In genomic region chr20:16885746-16886145, GRCh38 we compare ENCODE assay signal across 28 cellular contexts.
"Had no signal": no experiment of that assay in that cellular context is flagged by ENCODE, and none has a peak within 500 bp of the region (broad histone marks: within the 10 kb centered on the region; RNA-seq: fewer than 3 reads in every experiment).

No MANE protein-coding gene starts in this region.

- ATAC-seq: stimulated activated effector memory CD8-positive, alpha-beta T cell treated with anti-CD3 and anti-CD28 coated beads, Interleukin-12 subunit alpha, Interleukin-12 subunit beta, amount 100 ng/mL, for 72 hours; stimulated activated memory B cell treated with anti-CD40 and anti-IgM and Interleukin-4, amounts not matched to agents 10 μg/mL and 1 μg/mL and 100 μg/mL, for 72 hours; stimulated activated naive B cell treated with anti-CD40 and anti-IgM and Interleukin-4, amounts not matched to agents 10 μg/mL and 1 μg/mL and 100 μg/mL, for 72 hours; stimulated activated naive CD8-positive, alpha-beta T cell treated with anti-CD3 and anti-CD28 coated beads, Interleukin-15, amount 100 ng/mL, for 72 hours; stimulated activated naive CD8-positive, alpha-beta T cell treated with anti-CD3 and anti-CD28 coated beads, Interleukin-15, Interleukin-2, amounts not matched to agents 100 U/mL and 50 U/mL, for 24 hours had no signal

- H3K4me3 ChIP-seq: suprapubic skin, testis, thoracic aorta, thyroid gland, tibial artery, tibial nerve, transverse colon, upper lobe of left lung, upper lobe of right lung, uterus, vagina had no signal

- H3K9me3 ChIP-seq: suprapubic skin, testis, thoracic aorta, thyroid gland, transverse colon, upper lobe of right lung, uterus, vagina had no signal

- H3K36me3 ChIP-seq: suprapubic skin, thoracic aorta, thyroid gland, tibial artery, tibial nerve, transverse colon, upper lobe of left lung, upper lobe of right lung, uterus, vagina had no signal

- H3K27me3 Mint-ChIP-seq: stimulated activated naive CD8-positive, alpha-beta T cell treated with anti-CD3 and anti-CD28 coated beads, Interleukin-15, amount 100 ng/mL, for 72 hours had no signal

- H3K27ac Mint-ChIP-seq: stimulated activated effector memory CD8-positive, alpha-beta T cell treated with anti-CD3 and anti-CD28 coated beads, Interleukin-12 subunit alpha, Interleukin-12 subunit beta, amount 100 ng/mL, for 72 hours; stimulated activated memory B cell treated with anti-CD40 and anti-IgM and Interleukin-4, amounts not matched to agents 10 μg/mL and 1 μg/mL and 100 μg/mL, for 72 hours; stimulated activated naive B cell treated with anti-CD40 and anti-IgM and Interleukin-4, amounts not matched to agents 10 μg/mL and 1 μg/mL and 100 μg/mL, for 72 hours; stimulated activated naive CD8-positive, alpha-beta T cell treated with anti-CD3 and anti-CD28 coated beads, Interleukin-15, Interleukin-2, amounts not matched to agents 100 ng/mL and 50 ng/mL, for 24 hours; type B pancreatic cell had no signal

- H3K4me1 ChIP-seq: suprapubic skin, testis, thyroid gland, tibial artery, tibial nerve, transverse colon, upper lobe of left lung, upper lobe of right lung, uterus, vagina had no signal

- H3K27me3 ChIP-seq: suprapubic skin, testis, thyroid gland, tibial artery, tibial nerve, transverse colon, upper lobe of left lung, upper lobe of right lung, uterus, vagina had no signal

- FAIRE-seq: urothelium cell line had no signal

- H3K9me3 Mint-ChIP-seq: stimulated activated memory B cell treated with anti-CD40 and anti-IgM and Interleukin-4, amounts not matched to agents 10 μg/mL and 1 μg/mL and 100 μg/mL, for 72 hours; stimulated activated naive B cell treated with anti-CD40 and anti-IgM and Interleukin-4, amounts not matched to agents 10 μg/mL and 1 μg/mL and 100 μg/mL, for 72 hours; stimulated activated naive CD8-positive, alpha-beta T cell treated with anti-CD3 and anti-CD28 coated beads, Interleukin-15, amount 100 ng/mL, for 72 hours; type B pancreatic cell had no signal

- H3K36me3 Mint-ChIP-seq: stimulated activated effector memory CD8-positive, alpha-beta T cell treated with anti-CD3 and anti-CD28 coated beads, Interleukin-12 subunit alpha, Interleukin-12 subunit beta, amount 100 ng/mL, for 72 hours; stimulated activated memory B cell treated with anti-CD40 and anti-IgM and Interleukin-4, amounts not matched to agents 10 μg/mL and 1 μg/mL and 100 μg/mL, for 72 hours; stimulated activated naive B cell treated with anti-CD40 and anti-IgM and Interleukin-4, amounts not matched to agents 10 μg/mL and 1 μg/mL and 100 μg/mL, for 72 hours; type B pancreatic cell had no signal

- DNase-seq: stimulated activated CD4-positive, alpha-beta T cell treated with anti-CD3 and anti-CD28 coated beads, Interleukin-2, amount 100 ng/mL, for 24 hours; stimulated activated CD4-positive, alpha-beta T cell treated with anti-CD3 and anti-CD28 coated beads, Interleukin-2, amount 100 ng/mL, for 48 hours; stimulated activated CD4-positive, alpha-beta T cell treated with anti-CD3 and anti-CD28 coated beads, Interleukin-4, amount 100 ng/mL, for 1 hour; stimulated activated CD4-positive, alpha-beta T cell treated with anti-CD3 and anti-CD28 coated beads, Interleukin-4, amount 100 ng/mL, for 24 hours; stimulated activated CD4-positive, alpha-beta T cell treated with anti-CD3 and anti-CD28 coated beads, Interleukin-4, amount 100 ng/mL, for 4 hours; stimulated activated CD8-positive, alpha-beta memory T cell treated with anti-CD3 and anti-CD28 coated beads, Interleukin-4, amount 100 ng/mL, for 48 hours; stimulated activated naive B cell treated with anti-CD40 and anti-IgM and Interleukin-4, amounts not matched to agents 10 μg/mL and 1 μg/mL and 100 μg/mL, for 72 hours; stimulated activated naive CD4-positive, alpha-beta T cell; stimulated activated naive CD4-positive, alpha-beta T cell treated with Interleukin-2 at 50 U/mL for 16 hours; stimulated activated naive CD8-positive, alpha-beta T cell treated with anti-CD3 and anti-CD28 coated beads, Interleukin-15, amount 100 ng/mL, for 72 hours; stimulated activated naive CD8-positive, alpha-beta T cell treated with anti-CD3 and anti-CD28 coated beads, Interleukin-15, Interleukin-2, amounts not matched to agents 100 U/mL and 50 U/mL, for 24 hours; substantia nigra; testis; thyroid gland; tibial artery; transverse colon; upper lobe of left lung; upper lobe of right lung; uterus had no signal

- H3K4me1 Mint-ChIP-seq: stimulated activated effector memory CD8-positive, alpha-beta T cell treated with anti-CD3 and anti-CD28 coated beads, Interleukin-12 subunit alpha, Interleukin-12 subunit beta, amount 100 ng/mL, for 72 hours; stimulated activated memory B cell treated with anti-CD40 and anti-IgM and Interleukin-4, amounts not matched to agents 10 μg/mL and 1 μg/mL and 100 μg/mL, for 72 hours; stimulated activated naive B cell treated with anti-CD40 and anti-IgM and Interleukin-4, amounts not matched to agents 10 μg/mL and 1 μg/mL and 100 μg/mL, for 72 hours; stimulated activated naive CD8-positive, alpha-beta T cell treated with anti-CD3 and anti-CD28 coated beads, Interleukin-15, amount 100 ng/mL, for 72 hours had no signal

- H3K27ac ChIP-seq: suprapubic skin, testis, thoracic aorta, thyroid gland, tibial artery, tibial nerve, transverse colon, upper lobe of left lung, upper lobe of right lung, uterus, vagina had no signal

- H3K4me3 Mint-ChIP-seq: stimulated activated effector memory CD8-positive, alpha-beta T cell treated with anti-CD3 and anti-CD28 coated beads, Interleukin-12 subunit alpha, Interleukin-12 subunit beta, amount 100 ng/mL, for 72 hours; stimulated activated memory B cell treated with anti-CD40 and anti-IgM and Interleukin-4, amounts not matched to agents 10 μg/mL and 1 μg/mL and 100 μg/mL, for 72 hours; stimulated activated naive B cell treated with anti-CD40 and anti-IgM and Interleukin-4, amounts not matched to agents 10 μg/mL and 1 μg/mL and 100 μg/mL, for 72 hours; stimulated activated naive CD8-positive, alpha-beta T cell treated with anti-CD3 and anti-CD28 coated beads, Interleukin-15, amount 100 ng/mL, for 72 hours; stimulated activated naive CD8-positive, alpha-beta T cell treated with anti-CD3 and anti-CD28 coated beads, Interleukin-15, Interleukin-2, amounts not matched to agents 100 ng/mL and 50 ng/mL, for 24 hours; type B pancreatic cell had no signal
